Comparison of ENCODE assay signal across 22 cellular contexts in genomic region chr10:18364987-18365775, GRCh38.
DNase-seq lines count a peak whose midpoint lies in the region; ATAC-seq and TF ChIP-seq lines count a peak whose summit lies in the region.
"Had no signal": no experiment of that assay in that cellular context is flagged by ENCODE, and none has a peak within 500 bp of the region (broad histone marks: within the 10 kb centered on the region; RNA-seq: fewer than 3 reads in every experiment).

No MANE protein-coding gene starts in this region.

- CTCF ChIA-PET in HEK293T (lab: Yijun Ruan, JAX): no interaction called here

- POLR2A ChIA-PET in HEK293T (lab: Yijun Ruan, JAX): no interaction called here

- ATAC-seq in GM18511 (IDR thresholded peaks at IDR 0.05; ENCODE audit: unreplicated experiment): peak; percentile 77
- ATAC-seq in GM19397 (IDR thresholded peaks at IDR 0.05; ENCODE audit: unreplicated experiment): peak; percentile 79
- peak; percentile 66 for ATAC-seq in HG03066 (IDR thresholded peaks at IDR 0.05; ENCODE audit: low read depth, unreplicated experiment)
- ATAC-seq: heart left ventricle, Panc1 had no signal

- peak; percentile 81 for DNase-seq in NCI-H82 treated with DMSO at 0.1 percent for 48 hours (lab: John Stamatoyannopoulos, UW; ENCODE audit: unreplicated experiment)
- no peak for DNase-seq in stimulated activated CD4-positive, alpha-beta T cell treated with anti-CD3 and anti-CD28 coated beads, Interleukin-1b, Interleukin-23, amount 100 ng/mL, for 48 hours
- no peak for DNase-seq in stimulated activated CD4-positive, alpha-beta T cell treated with anti-CD3 and anti-CD28 coated beads, Interleukin-2, amount 100 ng/mL, for 24 hours
- no peak for DNase-seq in HEK293T (ENCODE audit: extremely low spot score)
- DNase-seq in HPDE6-E6E7 (ENCODE audit: extremely low spot score): no peak
- DNase-seq: activated CD4-positive, alpha-beta T cell treated with anti-CD3 and anti-CD28 coated beads, Interleukin-2, amount 10 ng/mL, durations not matched to agents 7 days and 5 days; activated naive CD4-positive, alpha-beta T cell treated with anti-CD3 and anti-CD28 coated beads, Interleukin-2, amount 50 U/mL, for 16 hours; brain microvascular endothelial cell; dorsolateral prefrontal cortex; H9; heart left ventricle; islet precursor cell; mammary epithelial cell; naive B cell; NCI-H187 treated with DMSO at 0.1 percent for 48 hours; NCI-H526; stimulated activated CD4-positive, alpha-beta T cell treated with anti-CD3 and anti-CD28 coated beads, Interleukin-4, amount 100 ng/mL, for 1 hour; substantia nigra had no signal

TF ChIP-seq in HEK293T, 16 proteins besides CTCF, POLR2A, EP300 and RAD21:
- TF ChIP-seq NFRKB (IDR thresholded peaks at IDR 0.05) (no peak), SP1 (IDR thresholded peaks at IDR 0.05) (no peak), L3MBTL2 (conservative IDR thresholded peaks at IDR 0.05) (no peak), FOXA1 (IDR thresholded peaks at IDR 0.05) (no peak), ARNT (IDR thresholded peaks at IDR 0.05) (no peak), HDGF (IDR thresholded peaks at IDR 0.05; ENCODE audit: borderline replicate concordance) (no peak), FOXM1 (IDR thresholded peaks at IDR 0.05; ENCODE audit: borderline replicate concordance) (no peak), ZNF384 (IDR thresholded peaks at IDR 0.05) (no peak)
